14 cellular contexts compared by ENCODE assay signal in the genomic region with DNA sequence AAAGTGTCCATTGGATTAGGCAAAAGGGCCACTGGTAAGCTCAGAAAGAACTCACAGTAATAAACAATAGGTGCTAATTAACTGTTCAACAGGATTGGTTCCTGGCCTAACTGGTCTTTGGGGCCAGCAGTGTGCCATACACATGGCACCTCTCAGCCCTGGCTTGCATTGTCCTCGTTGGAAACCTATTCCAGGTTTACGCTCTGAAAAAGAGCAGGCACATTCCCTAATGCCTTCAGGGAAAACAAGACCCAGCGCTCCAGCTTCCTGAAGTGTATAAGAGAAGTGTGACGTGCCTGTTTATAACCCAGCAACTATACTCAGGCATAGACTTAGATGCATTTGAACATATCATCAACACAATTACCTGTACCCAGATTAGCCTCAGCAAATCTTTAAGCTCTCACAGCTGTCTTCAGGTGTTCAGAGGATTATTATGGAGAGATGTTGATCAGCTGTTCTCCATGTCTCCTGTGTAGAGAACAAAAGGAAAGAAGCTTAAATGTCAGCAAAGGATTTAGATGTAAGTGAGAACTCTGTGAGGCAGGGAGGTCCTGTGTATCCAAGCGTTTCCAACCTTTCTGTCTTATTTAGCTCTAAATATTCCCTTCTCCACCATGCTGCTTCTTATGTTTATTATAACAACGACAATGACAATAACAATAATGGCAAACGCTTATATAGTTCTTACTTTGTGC.
"Had no signal": no experiment of that assay in that cellular context is flagged by ENCODE, and none has a peak within 500 bp of the region (broad histone marks: within the 10 kb centered on the region; RNA-seq: fewer than 3 reads in every experiment).

No MANE protein-coding gene starts in this region.

- H3K4me3 Mint-ChIP-seq: activated CD8-positive, alpha-beta T cell treated with anti-CD3 and anti-CD28 coated beads for 36 hours; activated naive CD8-positive, alpha-beta T cell treated with anti-CD3 and anti-CD28 coated beads, Interleukin-2, amount 50 U/mL, for 24 hours; naive thymus-derived CD4-positive, alpha-beta T cell had no signal

- H3K9me3 Mint-ChIP-seq: activated CD8-positive, alpha-beta T cell treated with anti-CD3 and anti-CD28 coated beads for 36 hours; activated naive CD8-positive, alpha-beta T cell treated with anti-CD3 and anti-CD28 coated beads, Interleukin-2, amount 50 U/mL, for 24 hours had no signal

- H3K4me1 ChIP-seq: ascending aorta, gastrocnemius medialis had no signal

- H3K27me3 ChIP-seq: ascending aorta, gastrocnemius medialis had no signal

- H3K27ac ChIP-seq: ascending aorta, gastrocnemius medialis had no signal

- FAIRE-seq: colon, kidney, small intestine, urothelium cell line had no signal

- H3K36me3 ChIP-seq: ascending aorta, gastrocnemius medialis had no signal

- H3K4me3 ChIP-seq: ascending aorta, gastrocnemius medialis had no signal

- H3K9me3 ChIP-seq: ascending aorta, gastrocnemius medialis had no signal

- H3K27ac Mint-ChIP-seq: activated CD8-positive, alpha-beta T cell treated with anti-CD3 and anti-CD28 coated beads for 36 hours; activated naive CD8-positive, alpha-beta T cell treated with anti-CD3 and anti-CD28 coated beads, Interleukin-2, amount 50 U/mL, for 24 hours had no signal

- H3K27me3 Mint-ChIP-seq: naive thymus-derived CD4-positive, alpha-beta T cell had no signal

- ATAC-seq: gastrocnemius medialis; left ventricle myocardium superior; naive thymus-derived CD4-positive, alpha-beta T cell; right cardiac atrium had no signal

- DNase-seq: activated CD8-positive, alpha-beta memory T cell treated with anti-CD3 and anti-CD28 coated beads, Interleukin-2, amount 50 U/mL, for 4 hours; activated naive CD4-positive, alpha-beta T cell; effector CD4-positive, alpha-beta T cell; gastrocnemius medialis; kidney; left ventricle myocardium superior; right cardiac atrium had no signal
